In the genomic region with DNA sequence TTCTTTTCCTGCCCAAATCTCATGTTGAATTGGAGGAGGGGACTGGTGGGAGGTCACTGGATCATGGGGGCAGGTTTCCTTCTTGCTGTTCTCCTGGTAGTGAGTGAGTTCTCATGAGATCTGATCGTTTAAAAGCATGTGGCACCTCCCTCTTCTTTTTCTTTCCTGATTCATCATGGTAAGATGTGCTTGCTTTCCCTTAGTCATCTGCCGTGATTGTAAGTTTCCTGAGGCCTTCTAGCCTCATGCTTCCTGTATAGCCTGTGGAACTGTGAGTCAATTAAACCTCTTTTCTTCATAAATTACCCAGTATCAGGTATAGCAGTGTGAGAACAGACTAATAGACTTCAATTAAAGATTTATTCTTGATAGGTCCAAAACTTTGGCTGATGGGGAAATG, we compare ENCODE assay signal across 22 cellular contexts.
A peak's percentile ranks its signal among the peaks of the same experiment; 100 is the strongest.
DNase-seq lines count a peak whose midpoint lies in the region; ATAC-seq lines count a peak whose summit lies in the region.
"Had no signal": no experiment of that assay in that cellular context is flagged by ENCODE, and none has a peak within 500 bp of the region (broad histone marks: within the 10 kb centered on the region; RNA-seq: fewer than 3 reads in every experiment).

No MANE protein-coding gene starts in this region.

- intact Hi-C loops in activated CD4-positive, alpha-beta T cell treated with anti-CD3 and anti-CD28 coated beads for 36 hours (cut with DNase I, micrococcal nuclease): loop anchor here (10.0 kb wide), 3 partner anchors 302 to 802 kb away; a partner anchor contains a TSS
- intact Hi-C loops in posterior vena cava (cut with DNase I): no loop called here

- POLR2A ChIA-PET in activated CD4-positive, alpha-beta T cell treated with anti-CD3 and anti-CD28 coated beads for 36 hours (lab: Charles Lee): interaction anchor here (0.6 kb wide), 1 partner anchor 1694 kb away, joined by 3 read pairs; no protein-coding TSS in a partner anchor

- peak; percentile 65 for ATAC-seq in activated CD4-positive, alpha-beta T cell treated with anti-CD3 and anti-CD28 coated beads for 36 hours
- ATAC-seq in HG03108 (IDR thresholded peaks at IDR 0.05; ENCODE audit: unreplicated experiment): no peak
- ATAC-seq: CD8-positive, alpha-beta T cell; Panc1 had no signal

- no peak overlapping the region for H3K4me3 Mint-ChIP-seq in activated CD4-positive, alpha-beta T cell treated with anti-CD3 and anti-CD28 coated beads for 36 hours
- H3K4me3 Mint-ChIP-seq: CD8-positive, alpha-beta T cell; IgD-negative memory B cell had no signal

- peaks cover 12% of the 10 kb centered on the region for H3K36me3 Mint-ChIP-seq in activated CD4-positive, alpha-beta T cell treated with anti-CD3 and anti-CD28 coated beads for 36 hours (ENCODE audit: low read depth)
- H3K36me3 Mint-ChIP-seq: CD8-positive, alpha-beta T cell; IgD-negative memory B cell had no signal

- peaks cover 29% of the 10 kb centered on the region for H3K4me1 Mint-ChIP-seq in activated CD4-positive, alpha-beta T cell treated with anti-CD3 and anti-CD28 coated beads for 36 hours

- CTCF ChIA-PET in activated CD4-positive, alpha-beta T cell treated with anti-CD3 and anti-CD28 coated beads for 36 hours (lab: Charles Lee): interaction anchor here (1.0 kb wide), 1 partner anchor 66 kb away, joined by 3 read pairs; no protein-coding TSS in a partner anchor

- no peaks in the 10 kb centered on the region for H3K27me3 Mint-ChIP-seq in activated CD4-positive, alpha-beta T cell treated with anti-CD3 and anti-CD28 coated beads for 36 hours

- peak; percentile 7 for DNase-seq in activated CD4-positive, alpha-beta T cell treated with anti-CD3 and anti-CD28 coated beads for 36 hours
- DNase-seq in activated CD4-positive, alpha-beta T cell treated with anti-CD3 and anti-CD28 coated beads, Interleukin-2, amount 50 U/mL, for 48 hours: no peak
- DNase-seq in HT1080 (ENCODE audit: low read depth) (peak; percentile 60), amniotic epithelial cell (ENCODE audit: low read depth) (peak; percentile 37), iris pigment epithelial cell (ENCODE audit: low read depth) (peak; percentile 32), HuH-7 (ENCODE audit: low spot score) (no peak), posterior vena cava (ENCODE audit: low spot score) (no peak)
- DNase-seq: 8988T; CD8-positive, alpha-beta T cell; DND-41; GDM1; NCI-H1105; NCI-H146; NCI-H2029; NCI-H2227 treated with DMSO at 0.1 percent for 48 hours; NCI-H510A treated with DMSO at 0.1 percent for 48 hours; NCI-H774; NK-92 treated with Interleukin-12 subunit alpha and Interleukin-12 subunit beta, amount 100 ng/mL, for 24 hours; SJCRH30 had no signal

- H3K9me3 Mint-ChIP-seq in activated CD4-positive, alpha-beta T cell treated with anti-CD3 and anti-CD28 coated beads for 36 hours (ENCODE audit: low read depth): peaks cover 7% of the 10 kb centered on the region
- H3K9me3 Mint-ChIP-seq: CD8-positive, alpha-beta T cell had no signal

- H3K27ac Mint-ChIP-seq in activated CD4-positive, alpha-beta T cell treated with anti-CD3 and anti-CD28 coated beads for 36 hours: no peak overlapping the region
- H3K27ac Mint-ChIP-seq: CD8-positive, alpha-beta T cell; IgD-negative memory B cell had no signal

Comparison
In these comparisons a context has a peak if more than half of its experiments do, and no peak if none do; other contexts are left out.
1. DNase-seq: peak in activated CD4-positive, alpha-beta T cell treated with anti-CD3 and anti-CD28 coated beads for 36 hours (single experiment), HT1080 (single experiment), amniotic epithelial cell (single experiment) and iris pigment epithelial cell (single experiment); none in activated CD4-positive, alpha-beta T cell treated with anti-CD3 and anti-CD28 coated beads, Interleukin-2, amount 50 U/mL, for 48 hours (0 of 2), HuH-7 (single experiment) and posterior vena cava (single experiment).
2. intact Hi-C loops: an anchor here in activated CD4-positive, alpha-beta T cell treated with anti-CD3 and anti-CD28 coated beads for 36 hours (10.0 kb wide); none called in posterior vena cava.